1 cellular context compared by ENCODE assay signal in genomic region chr2:1766851-1767771, GRCh38.
TF ChIP-seq lines count a peak whose summit lies in the region.

No MANE protein-coding gene starts in this region.

TF ChIP-seq in WTC11, 78 proteins besides CTCF, POLR2A, EP300 and RAD21 (continued from another document):
- TF ChIP-seq ZNF396 (CRISPR knock-in tag; IDR thresholded peaks at IDR 0.05; ENCODE audit: borderline replicate concordance) (no peak), ATF2 (CRISPR knock-in tag; IDR thresholded peaks at IDR 0.05; ENCODE audit: borderline replicate concordance, low read depth) (no peak), ATF1 (CRISPR knock-in tag; IDR thresholded peaks at IDR 0.05) (no peak), NFYB (CRISPR knock-in tag; conservative IDR thresholded peaks at IDR 0.05; ENCODE audit: low read depth) (no peak)
